Comparison of ENCODE assay signal across 10 cellular contexts in genomic region chr5:55604611-55605067, GRCh38.
DNase-seq lines count a peak whose midpoint lies in the region; ATAC-seq, FAIRE-seq and TF ChIP-seq lines count a peak whose summit lies in the region.
"Had no signal": no experiment of that assay in that cellular context is flagged by ENCODE, and none has a peak within 500 bp of the region (broad histone marks: within the 10 kb centered on the region; RNA-seq: fewer than 3 reads in every experiment).

No MANE protein-coding gene starts in this region.

- H3K9ac ChIP-seq in keratinocyte (ENCODE audit: control insufficient read depth, extremely low read depth, insufficient read depth, low read length) = no peak overlapping the region

- ATAC-seq in GM21528 (IDR thresholded peaks at IDR 0.05; ENCODE audit: low FRiP score, unreplicated experiment) (no peak), HG03025 (IDR thresholded peaks at IDR 0.05; ENCODE audit: low FRiP score, unreplicated experiment) (no peak)

- no peak for TF ChIP-seq CTCF in keratinocyte (optimal IDR thresholded peaks at IDR 0.05 in 1 of 3, IDR thresholded peaks at IDR 0.05 in 1 of 3, conservative IDR thresholded peaks at IDR 0.05 in 1 of 3; ENCODE audit: extremely low read depth in 1 of 3, insufficient read depth in 2 of 3, low read length in 3 of 3)

- H3K27me3 ChIP-seq in keratinocyte (ENCODE audit: control insufficient read depth, extremely low read depth, insufficient read depth, low read length) = no peaks in the 10 kb centered on the region

- peaks cover 21% of the 10 kb centered on the region for H3K4me1 ChIP-seq in keratinocyte (ENCODE audit: control insufficient read depth, extremely low read depth, insufficient read depth, low read length)

- no peak overlapping the region for H3K27ac ChIP-seq in keratinocyte (ENCODE audit: control insufficient read depth, insufficient read depth, low read length)
- peak overlapping the region; percentile 0 for H3K27ac ChIP-seq in substantia nigra (ENCODE audit: low read depth, low read length, poor library complexity, severe bottlenecking)

- FAIRE-seq in keratinocyte (lab: Jason Lieb, UNC) = no peak

- dilution Hi-C loops in keratinocyte (cut with MboI; ENCODE audit: extremely low pct_ligation_motif_present, low sequenced_read_pairs) = no loop called here

- peak; percentile 79 for DNase-seq in HCEC 1CT
- DNase-seq in astrocyte of the hippocampus (ENCODE audit: low read depth, low spot score) = peak; percentile 75
- DNase-seq in keratinocyte (ENCODE audit: low read depth, low spot score) = no peak
- DNase-seq in substantia nigra (lab: John Stamatoyannopoulos, UW) = no peak
- no peak for DNase-seq in cerebellar nuclear complex (lab: John Stamatoyannopoulos, UW)
- DNase-seq in effector CD8-positive, alpha-beta T cell (lab: John Stamatoyannopoulos, UW) = no peak
- DNase-seq: activated naive CD4-positive, alpha-beta T cell treated with anti-CD3 and anti-CD28 coated beads, Interleukin-2, amount 50 U/mL, for 16 hours; DND-41 had no signal

- H4K20me1 ChIP-seq in keratinocyte (ENCODE audit: control insufficient read depth, extremely low read depth, insufficient read depth, low read length) = no peaks in the 10 kb centered on the region

- no peaks in the 10 kb centered on the region for H3K9me1 ChIP-seq in keratinocyte (ENCODE audit: control insufficient read depth, extremely low read depth, insufficient read depth, low read length)

- peak overlapping the region; percentile 9 for H3K4me2 ChIP-seq in keratinocyte (ENCODE audit: control insufficient read depth, extremely low read depth, insufficient read depth, low read depth, low read length)

- no peaks in the 10 kb centered on the region for H3K9me3 ChIP-seq in keratinocyte (ENCODE audit: control insufficient read depth, low read depth, low read length)

- H2AFZ ChIP-seq in keratinocyte (ENCODE audit: control insufficient read depth, low read length) = peak overlapping the region; percentile 44

- H3K36me3 ChIP-seq in keratinocyte (ENCODE audit: control insufficient read depth in 2 of 2, extremely low read depth in 1 of 2, insufficient read depth in 2 of 2, low read length in 2 of 2) = no peaks in the 10 kb centered on the region

- no peaks in the 10 kb centered on the region for H3K79me2 ChIP-seq in keratinocyte (ENCODE audit: control insufficient read depth, insufficient read depth, low read length)

- no peak overlapping the region for H3K4me3 ChIP-seq in keratinocyte (ENCODE audit: control insufficient read depth in 2 of 3, extremely low read depth in 1 of 3, insufficient read depth in 2 of 3, low read depth in 1 of 3, low read length in 3 of 3)

Comparison
In these comparisons a context has a peak if more than half of its experiments do, and no peak if none do; other contexts are left out.
1. DNase-seq: peak in HCEC 1CT (single experiment) and astrocyte of the hippocampus (single experiment); none in keratinocyte (single experiment), substantia nigra (0 of 49), cerebellar nuclear complex (0 of 2) and effector CD8-positive, alpha-beta T cell (single experiment).